13 cellular contexts compared by ENCODE assay signal in the genomic region with DNA sequence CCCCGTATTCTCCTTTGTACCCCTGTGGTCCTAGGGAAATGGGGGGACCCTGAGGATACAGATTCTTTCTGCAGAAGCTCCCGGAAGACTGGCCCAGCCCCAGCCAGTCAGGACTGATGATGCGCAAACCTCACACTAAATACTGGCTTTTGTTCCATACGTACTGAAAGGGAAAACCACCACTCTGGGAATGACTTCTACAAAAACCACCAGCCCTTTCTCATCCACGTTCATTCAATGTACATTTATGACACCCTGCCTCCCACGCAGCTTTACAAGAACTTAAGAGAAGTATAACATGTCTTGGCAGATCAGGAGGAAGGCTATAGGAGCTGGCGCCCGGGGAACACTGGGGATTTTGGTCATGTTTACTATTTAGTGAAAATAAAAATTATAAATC.
A peak's percentile ranks its signal among the peaks of the same experiment; 100 is the strongest.
DNase-seq lines count a peak whose midpoint lies in the region; ATAC-seq lines count a peak whose summit lies in the region.
"Had no signal": no experiment of that assay in that cellular context is flagged by ENCODE, and none has a peak within 500 bp of the region (broad histone marks: within the 10 kb centered on the region; RNA-seq: fewer than 3 reads in every experiment).

No MANE protein-coding gene starts in this region.

- H3K27ac ChIP-seq in epithelial cell of prostate: peak overlapping the region; percentile 12
- no peak overlapping the region for H3K27ac ChIP-seq in mesenchymal stem cell (ENCODE audit: low read length, poor library complexity, severe bottlenecking)

- no peaks in the 10 kb centered on the region for H3K36me3 ChIP-seq in mesenchymal stem cell (ENCODE audit: control insufficient read depth in 1 of 2, insufficient read depth in 2 of 2, low read depth in 1 of 2, low read length in 2 of 2)

- WGBS in mesenchymal stem cell: 87% methylated on average over 4 of the region's 8 CpGs

- no peak overlapping the region for H4K91ac ChIP-seq in mesenchymal stem cell (ENCODE audit: low read length)

- no peak overlapping the region for H3K4me3 ChIP-seq in mesenchymal stem cell (ENCODE audit: insufficient read depth in 1 of 2, low read depth in 1 of 2, low read length in 2 of 2)

- H2BK12ac ChIP-seq in mesenchymal stem cell (ENCODE audit: low read length in 2 of 2): no peak overlapping the region

- H2BK15ac ChIP-seq in mesenchymal stem cell (ENCODE audit: low read depth, poor library complexity, severe bottlenecking): no peak overlapping the region

- H3K9me3 ChIP-seq in mesenchymal stem cell (ENCODE audit: control insufficient read depth, low read length): no peaks in the 10 kb centered on the region

- H3K23ac ChIP-seq in mesenchymal stem cell (ENCODE audit: low read length in 2 of 2): no peak overlapping the region

- H3K9ac ChIP-seq in mesenchymal stem cell (ENCODE audit: low read length): no peak overlapping the region

- H4K8ac ChIP-seq in mesenchymal stem cell (ENCODE audit: low read length): no peak overlapping the region

- no peak overlapping the region for H3K4me2 ChIP-seq in mesenchymal stem cell (ENCODE audit: low read length, poor library complexity, severe bottlenecking)

- H2BK120ac ChIP-seq in mesenchymal stem cell (ENCODE audit: low read depth, low read length): no peak overlapping the region

- H3K18ac ChIP-seq in mesenchymal stem cell (ENCODE audit: low read depth in 1 of 2, low read length in 2 of 2): no peak overlapping the region

- H3K4ac ChIP-seq in mesenchymal stem cell (ENCODE audit: low read depth in 1 of 2, low read length in 2 of 2): no peak overlapping the region

- H3K4me1 Mint-ChIP-seq in stimulated activated effector memory CD8-positive, alpha-beta T cell treated with anti-CD3 and anti-CD28 coated beads, Interleukin-12 subunit alpha, Interleukin-12 subunit beta, amount 100 ng/mL, for 72 hours: peaks cover 18% of the 10 kb centered on the region
- H3K4me1 Mint-ChIP-seq: central memory CD8-positive, alpha-beta T cell had no signal

- no peak overlapping the region for H2AK5ac ChIP-seq in mesenchymal stem cell (ENCODE audit: low read length, severe bottlenecking)

- H3K79me1 ChIP-seq in mesenchymal stem cell (replicated peaks; ENCODE audit: low read length, poor library complexity, severe bottlenecking): no peaks in the 10 kb centered on the region

- no peak overlapping the region for H3K4me3 Mint-ChIP-seq in stimulated activated effector memory CD8-positive, alpha-beta T cell treated with anti-CD3 and anti-CD28 coated beads, Interleukin-12 subunit alpha, Interleukin-12 subunit beta, amount 100 ng/mL, for 72 hours
- H3K4me3 Mint-ChIP-seq: central memory CD8-positive, alpha-beta T cell had no signal

- H3K36me3 Mint-ChIP-seq in stimulated activated effector memory CD8-positive, alpha-beta T cell treated with anti-CD3 and anti-CD28 coated beads, Interleukin-12 subunit alpha, Interleukin-12 subunit beta, amount 100 ng/mL, for 72 hours: no peaks in the 10 kb centered on the region

- no peak overlapping the region for H3K14ac ChIP-seq in mesenchymal stem cell (ENCODE audit: low read length in 2 of 2)

- peak; percentile 56 for ATAC-seq in HG03442 (IDR thresholded peaks at IDR 0.05; ENCODE audit: unreplicated experiment)
- ATAC-seq in stimulated activated effector memory CD8-positive, alpha-beta T cell treated with anti-CD3 and anti-CD28 coated beads, Interleukin-12 subunit alpha, Interleukin-12 subunit beta, amount 100 ng/mL, for 72 hours: peak; percentile 91
- ATAC-seq: right cardiac atrium had no signal

- H3K9me3 Mint-ChIP-seq in stimulated activated effector memory CD8-positive, alpha-beta T cell treated with anti-CD3 and anti-CD28 coated beads, Interleukin-12 subunit alpha, Interleukin-12 subunit beta, amount 100 ng/mL, for 72 hours: no peaks in the 10 kb centered on the region
- H3K9me3 Mint-ChIP-seq: central memory CD8-positive, alpha-beta T cell had no signal

- H3K27me3 ChIP-seq in mesenchymal stem cell (ENCODE audit: control insufficient read depth in 1 of 2, insufficient read depth in 1 of 2, low read length in 2 of 2): peaks cover 0 to 19% of the 10 kb centered on the region in 2 experiments

- H2AFZ ChIP-seq in mesenchymal stem cell (ENCODE audit: low read depth, low read length): no peak overlapping the region

- H3K27ac Mint-ChIP-seq in stimulated activated effector memory CD8-positive, alpha-beta T cell treated with anti-CD3 and anti-CD28 coated beads, Interleukin-12 subunit alpha, Interleukin-12 subunit beta, amount 100 ng/mL, for 72 hours: no peak overlapping the region

- DNase-seq in stimulated activated CD4-positive, alpha-beta T cell treated with anti-CD3 and anti-CD28 coated beads, Interleukin-12 subunit alpha, Interleukin-12 subunit beta, amount 100 ng/mL, for 48 hours (ENCODE audit: low read depth in 2 of 3, low spot score in 1 of 3): peak; percentile 6 to 58 (median 47)
- DNase-seq in stimulated activated CD4-positive, alpha-beta T cell treated with anti-CD3 and anti-CD28 coated beads, Interleukin-12 subunit alpha, Interleukin-12 subunit beta, amount 100 ng/mL, for 4 hours: no peak
- DNase-seq in epithelial cell of prostate (ENCODE audit: low read depth, low spot score) (peak; percentile 60), HK-2 (ENCODE audit: unreplicated experiment) (no peak), mesenchymal stem cell (no peak), COLO668 (lab: John Stamatoyannopoulos, UW; ENCODE audit: unreplicated experiment) (no peak)
- peak in 1 of 2 donors; percentile 60 for DNase-seq in stimulated activated effector memory CD8-positive, alpha-beta T cell treated with anti-CD3 and anti-CD28 coated beads, Interleukin-12 subunit alpha, Interleukin-12 subunit beta, amount 100 ng/mL, for 72 hours (ENCODE audit: low spot score in 2 of 2)
- DNase-seq: EL, glutamatergic neuron, right cardiac atrium, SHP77 treated with DMSO at 0.1 percent for 48 hours had no signal

- H3K4me1 ChIP-seq in mesenchymal stem cell (ENCODE audit: control insufficient read depth, insufficient read depth, low read depth, low read length): peaks cover 6% of the 10 kb centered on the region

- no peak overlapping the region for H2BK5ac ChIP-seq in mesenchymal stem cell (ENCODE audit: low read depth, low read length, poor library complexity, severe bottlenecking)

Comparison
In these comparisons a context has a peak if more than half of its experiments do, and no peak if none do; other contexts are left out.
1. DNase-seq: peak in stimulated activated CD4-positive, alpha-beta T cell treated with anti-CD3 and anti-CD28 coated beads, Interleukin-12 subunit alpha, Interleukin-12 subunit beta, amount 100 ng/mL, for 48 hours (3 of 3) and epithelial cell of prostate (single experiment); none in stimulated activated CD4-positive, alpha-beta T cell treated with anti-CD3 and anti-CD28 coated beads, Interleukin-12 subunit alpha, Interleukin-12 subunit beta, amount 100 ng/mL, for 4 hours (single experiment), HK-2 (single experiment), mesenchymal stem cell (single experiment) and COLO668 (single experiment).